In genomic region chr22:34829485-34829884, GRCh38 we compare ENCODE assay signal across 31 cellular contexts.
"Had no signal": no experiment of that assay in that cellular context is flagged by ENCODE, and none has a peak within 500 bp of the region (broad histone marks: within the 10 kb centered on the region; RNA-seq: fewer than 3 reads in every experiment).

No MANE protein-coding gene starts in this region.

- H3K79me2 ChIP-seq: parathyroid adenoma had no signal

- H3K27ac ChIP-seq: neutrophil, ovary, parathyroid adenoma, psoas muscle, skin epidermis, spleen, stomach, thoracic aorta, thyroid gland, tibial nerve, upper lobe of right lung, uterus had no signal

- H3K4me3 ChIP-seq: ovary, psoas muscle, skin epidermis, smooth muscle cell, spleen, stomach, thoracic aorta, thyroid gland, tibial nerve, upper lobe of right lung, uterus had no signal

- H3K27me3 ChIP-seq: neutrophil, ovary, spleen, stomach, thyroid gland, tibial nerve, upper lobe of right lung, uterus had no signal

- H3K4me1 Mint-ChIP-seq: naive thymus-derived CD4-positive, alpha-beta T cell; stimulated activated naive B cell treated with anti-CD40 and anti-IgM and Interleukin-4, amounts not matched to agents 10 μg/mL and 1 μg/mL and 100 μg/mL, for 72 hours had no signal

- H3K36me3 Mint-ChIP-seq: naive thymus-derived CD4-positive, alpha-beta T cell; natural killer cell treated with Interleukin-12 subunit alpha and Interleukin-12 subunit beta and Interleukin-15 and Interleukin-18, amount 100 ng/mL, for 72 hours; stimulated activated naive B cell treated with anti-CD40 and anti-IgM and Interleukin-4, amounts not matched to agents 10 μg/mL and 1 μg/mL and 100 μg/mL, for 72 hours; type B pancreatic cell had no signal

- H3K9ac ChIP-seq: parathyroid adenoma had no signal

- DNase-seq: naive thymus-derived CD4-positive, alpha-beta T cell; nephron progenitor cell; nucleus accumbens; ovary; posterior cingulate gyrus; psoas muscle; right cardiac atrium; spleen; stimulated activated CD4-positive, alpha-beta T cell treated with anti-CD3 and anti-CD28 coated beads, Interleukin-12 subunit alpha, Interleukin-12 subunit beta, amount 100 ng/mL, for 4 hours; stimulated activated CD4-positive, alpha-beta T cell treated with anti-CD3 and anti-CD28 coated beads, Interleukin-1b, Interleukin-23, amount 100 ng/mL, for 48 hours; stimulated activated CD4-positive, alpha-beta T cell treated with anti-CD3 and anti-CD28 coated beads, Interleukin-4, amount 100 ng/mL, for 1 hour; stimulated activated CD4-positive, alpha-beta T cell treated with anti-CD3 and anti-CD28 coated beads, Interleukin-4, amount 100 ng/mL, for 4 hours; stimulated activated CD8-positive, alpha-beta memory T cell treated with anti-CD3 and anti-CD28 coated beads, Interleukin-4, amount 100 ng/mL, for 48 hours; stimulated activated naive B cell treated with anti-CD40 and anti-IgM and Interleukin-4, amounts not matched to agents 10 μg/mL and 1 μg/mL and 100 μg/mL, for 72 hours; stimulated activated naive CD4-positive, alpha-beta T cell treated with Interleukin-2 at 50 U/mL for 16 hours; stomach; thyroid gland; upper lobe of right lung; uterus had no signal

- H3K36me3 ChIP-seq: neutrophil, ovary, spleen, stomach, thoracic aorta, thyroid gland, tibial nerve, upper lobe of right lung, uterus had no signal

- H3K4me3 Mint-ChIP-seq: naive thymus-derived CD4-positive, alpha-beta T cell; natural killer cell treated with Interleukin-12 subunit alpha and Interleukin-12 subunit beta and Interleukin-15 and Interleukin-18, amount 100 ng/mL, for 72 hours; nephron progenitor cell; neural crest cell; stimulated activated naive B cell treated with anti-CD40 and anti-IgM and Interleukin-4, amounts not matched to agents 10 μg/mL and 1 μg/mL and 100 μg/mL, for 72 hours; stimulated activated naive CD8-positive, alpha-beta T cell treated with anti-CD3 and anti-CD28 coated beads, Interleukin-15, Interleukin-2, amounts not matched to agents 100 ng/mL and 50 ng/mL, for 24 hours; type B pancreatic cell had no signal

- H3K27ac Mint-ChIP-seq: naive thymus-derived CD4-positive, alpha-beta T cell; natural killer cell treated with Interleukin-12 subunit alpha and Interleukin-12 subunit beta and Interleukin-15 and Interleukin-18, amount 100 ng/mL, for 72 hours; nephron progenitor cell; progenitor cell of endocrine pancreas; stimulated activated naive B cell treated with anti-CD40 and anti-IgM and Interleukin-4, amounts not matched to agents 10 μg/mL and 1 μg/mL and 100 μg/mL, for 72 hours; stimulated activated naive CD8-positive, alpha-beta T cell treated with anti-CD3 and anti-CD28 coated beads, Interleukin-15, Interleukin-2, amounts not matched to agents 100 ng/mL and 50 ng/mL, for 24 hours; type B pancreatic cell had no signal

- H3K4me2 ChIP-seq: smooth muscle cell had no signal

- ATAC-seq: naive thymus-derived CD4-positive, alpha-beta T cell; natural killer cell treated with Interleukin-12 subunit alpha and Interleukin-12 subunit beta and Interleukin-15 and Interleukin-18, amount 100 ng/mL, for 72 hours; psoas muscle; right cardiac atrium; sciatic nerve; stimulated activated naive B cell treated with anti-CD40 and anti-IgM and Interleukin-4, amounts not matched to agents 10 μg/mL and 1 μg/mL and 100 μg/mL, for 72 hours; upper lobe of right lung had no signal

- H2AFZ ChIP-seq: parathyroid adenoma had no signal

- H3K9me3 Mint-ChIP-seq: stimulated activated naive CD8-positive, alpha-beta T cell treated with anti-CD3 and anti-CD28 coated beads, Interleukin-15, Interleukin-2, amounts not matched to agents 100 ng/mL and 50 ng/mL, for 24 hours; type B pancreatic cell had no signal

- H3K9me3 ChIP-seq: neutrophil, ovary, psoas muscle, thoracic aorta, thyroid gland, tibial nerve, upper lobe of right lung, uterus had no signal

- H3K4me1 ChIP-seq: parathyroid adenoma, psoas muscle, spleen, stomach, thyroid gland, tibial nerve, upper lobe of right lung, uterus had no signal
